Comparison of ENCODE assay signal across 21 cellular contexts in the genomic region with DNA sequence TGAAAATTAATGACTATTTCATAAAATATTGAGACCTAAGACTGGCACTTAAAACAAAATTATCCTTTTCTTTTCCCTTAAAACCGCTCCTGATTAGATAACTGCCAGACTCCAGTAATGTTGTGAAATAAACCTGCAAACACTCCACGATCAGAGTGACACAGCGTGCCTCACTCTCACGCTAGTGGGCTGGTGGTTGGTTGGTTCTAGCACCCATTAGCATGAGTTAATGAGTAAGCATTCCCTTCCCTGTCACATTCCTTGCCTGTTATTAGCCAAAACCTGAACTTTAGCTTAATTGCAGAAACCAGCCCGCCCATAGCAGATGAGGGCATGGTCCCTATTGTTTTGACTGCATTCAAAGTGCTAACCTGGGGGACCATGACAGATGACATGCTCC.
DNase-seq lines count a peak whose midpoint lies in the region; ATAC-seq and TF ChIP-seq lines count a peak whose summit lies in the region.
"Had no signal": no experiment of that assay in that cellular context is flagged by ENCODE, and none has a peak within 500 bp of the region (broad histone marks: within the 10 kb centered on the region; RNA-seq: fewer than 3 reads in every experiment).

No MANE protein-coding gene starts in this region.

- peaks cover 50 to 84% (median 66%) of the 10 kb centered on the region in 3 donors for H3K4me1 Mint-ChIP-seq in naive B cell

- no peak overlapping the region for H3K4me3 ChIP-seq in upper lobe of right lung
- H3K4me3 ChIP-seq: colonic mucosa, heart left ventricle, stomach had no signal

- intact Hi-C loops in upper lobe of right lung (cut with DNase I): no loop called here

- H3K4me3 Mint-ChIP-seq in naive B cell: peak overlapping the region in 1 of 8 donors; percentile 17
- H3K4me3 Mint-ChIP-seq: activated CD4-positive, alpha-beta T cell treated with anti-CD3 and anti-CD28 coated beads, Interleukin-2, amount 10 ng/mL, durations not matched to agents 7 days and 5 days; T-cell had no signal

- DNase-seq in NOMO-1 (lab: John Stamatoyannopoulos, UW; ENCODE audit: unreplicated experiment in 2 of 2) (peak; percentile 10 to 31), NOMO-1 treated with DMSO at 0.1 percent for 48 hours (lab: John Stamatoyannopoulos, UW; ENCODE audit: unreplicated experiment) (no peak), glomerular visceral epithelial cell (ENCODE audit: extremely low spot score) (peak; percentile 53), naive B cell (no peak), upper lobe of right lung (peak; percentile 66), NCI-H748 (lab: John Stamatoyannopoulos, UW; ENCODE audit: unreplicated experiment) (no peak)
- DNase-seq: activated CD4-positive, alpha-beta T cell treated with anti-CD3 and anti-CD28 coated beads, Interleukin-2, amount 10 ng/mL, durations not matched to agents 7 days and 5 days; AML-193; colonic mucosa; HCEC 1CT; heart left ventricle; NCI-H1417 treated with DMSO at 0.1 percent for 48 hours; NCI-H524 treated with DMSO at 0.1 percent for 48 hours; stimulated activated CD4-positive, alpha-beta T cell treated with anti-CD3 and anti-CD28 coated beads, Interleukin-2, amount 100 ng/mL, for 48 hours; stomach; T-cell had no signal

- no peaks in the 10 kb centered on the region for H3K27me3 ChIP-seq in upper lobe of right lung
- H3K27me3 ChIP-seq: colonic mucosa, heart left ventricle, stomach had no signal

- TF ChIP-seq CTCF in upper lobe of right lung (IDR thresholded peaks at IDR 0.05): no peak

- ATAC-seq in naive B cell (ENCODE audit: low read depth in 2 of 2) (no peak), upper lobe of right lung (peak; percentile 92), HG03280 (IDR thresholded peaks at IDR 0.05; ENCODE audit: unreplicated experiment) (no peak), HG03342 (IDR thresholded peaks at IDR 0.05; ENCODE audit: unreplicated experiment) (no peak)
- ATAC-seq: activated naive CD4-positive, alpha-beta T cell treated with anti-CD3 and anti-CD28 coated beads, Interleukin-2, amount 50 U/mL, for 72 hours; heart left ventricle; T-cell had no signal

- H3K9me3 ChIP-seq in upper lobe of right lung: no peaks in the 10 kb centered on the region
- H3K9me3 ChIP-seq: colonic mucosa, heart left ventricle, stomach had no signal

- peak overlapping the region in 5 of 6 donors; percentile 0 to 98 (median 17) for H3K27ac Mint-ChIP-seq in naive B cell
- H3K27ac Mint-ChIP-seq: activated CD4-positive, alpha-beta T cell treated with anti-CD3 and anti-CD28 coated beads, Interleukin-2, amount 10 ng/mL, durations not matched to agents 7 days and 5 days; activated naive CD4-positive, alpha-beta T cell treated with anti-CD3 and anti-CD28 coated beads, Interleukin-2, amount 50 U/mL, for 72 hours; T-cell had no signal

- no peaks in the 10 kb centered on the region for H3K27me3 Mint-ChIP-seq in naive B cell
- H3K27me3 Mint-ChIP-seq: activated CD4-positive, alpha-beta T cell treated with anti-CD3 and anti-CD28 coated beads, Interleukin-2, amount 10 ng/mL, durations not matched to agents 7 days and 5 days had no signal

- H3K4me1 ChIP-seq in upper lobe of right lung: peaks cover 11% of the 10 kb centered on the region
- H3K4me1 ChIP-seq: colonic mucosa had no signal

- no peaks in the 10 kb centered on the region for H3K36me3 Mint-ChIP-seq in naive B cell
- H3K36me3 Mint-ChIP-seq: activated naive CD4-positive, alpha-beta T cell treated with anti-CD3 and anti-CD28 coated beads, Interleukin-2, amount 50 U/mL, for 72 hours; T-cell had no signal

- H3K36me3 ChIP-seq in upper lobe of right lung: no peaks in the 10 kb centered on the region
- H3K36me3 ChIP-seq: colonic mucosa, heart left ventricle, stomach had no signal

- no peak overlapping the region for H3K27ac ChIP-seq in upper lobe of right lung
- H3K27ac ChIP-seq: 22Rv1, colonic mucosa, heart left ventricle, HL-60, stomach had no signal

- peaks cover 0 to 4% (median 0%) of the 10 kb centered on the region in 7 donors for H3K9me3 Mint-ChIP-seq in naive B cell
- H3K9me3 Mint-ChIP-seq: T-cell had no signal

Comparison
In these comparisons a context has a peak if more than half of its experiments do, and no peak if none do; other contexts are left out.
1. DNase-seq: peak in NOMO-1 (2 of 2), glomerular visceral epithelial cell (single experiment) and upper lobe of right lung (single experiment); none in NOMO-1 treated with DMSO at 0.1 percent for 48 hours (single experiment), naive B cell (single experiment) and NCI-H748 (single experiment).